Comparison of ENCODE assay signal across 14 cellular contexts in the genomic region with DNA sequence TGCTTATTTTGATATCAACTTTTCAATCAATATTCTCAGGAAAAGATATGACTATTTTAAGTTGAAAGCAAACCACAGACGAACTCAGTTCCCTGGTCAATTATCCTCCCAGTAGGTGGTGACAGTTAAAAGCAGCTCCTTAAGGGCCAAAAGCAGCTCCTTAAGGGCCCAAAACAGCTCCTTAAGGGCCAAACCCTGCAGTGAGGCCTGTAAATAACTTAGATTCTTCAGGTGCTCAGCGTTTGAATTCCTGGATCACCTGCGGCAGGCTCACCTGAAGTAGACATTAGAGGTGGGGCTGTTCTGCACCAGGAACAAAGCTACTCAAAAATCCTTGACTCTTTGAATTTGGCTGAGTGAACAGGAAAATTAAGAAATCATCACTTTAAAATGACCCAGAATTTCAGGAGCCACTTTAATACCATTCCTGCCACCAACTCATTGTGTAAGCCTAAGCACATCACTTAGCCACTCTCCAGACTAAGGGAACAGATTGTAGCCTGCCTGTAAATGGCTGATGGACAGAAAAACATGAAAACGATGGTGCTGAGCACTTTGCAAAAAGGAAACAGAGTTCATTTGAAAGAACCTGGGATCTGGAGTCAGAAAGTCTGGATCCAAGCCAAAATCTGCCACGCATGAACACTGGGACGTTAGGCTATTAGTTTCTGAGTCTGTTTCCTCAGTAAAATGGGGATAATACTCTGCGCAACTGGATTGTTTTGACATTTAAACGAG.
DNase-seq lines count a peak whose midpoint lies in the region; ATAC-seq, FAIRE-seq and TF ChIP-seq lines count a peak whose summit lies in the region.
"Had no signal": no experiment of that assay in that cellular context is flagged by ENCODE, and none has a peak within 500 bp of the region (broad histone marks: within the 10 kb centered on the region; RNA-seq: fewer than 3 reads in every experiment).

No MANE protein-coding gene starts in this region.

- no TSS peak for BruUV-seq in A673 (replicated peaks; lab: Mats Ljungman, UMichigan)

- no peak overlapping the region for H3K9ac ChIP-seq in Karpas-422 (ENCODE audit: low read length)

- H2AFZ ChIP-seq in Karpas-422 (ENCODE audit: low read length): no peak overlapping the region

- H3K9me2 ChIP-seq in Karpas-422 (replicated peaks; ENCODE audit: insufficient read depth, low read length): no peaks in the 10 kb centered on the region

- no peak for ATAC-seq in GM18873 (IDR thresholded peaks at IDR 0.05; ENCODE audit: low FRiP score, unreplicated experiment)

- DNase-seq in A673 (ENCODE audit: low spot score) (peak; percentile 38), KBM-7 (peak; percentile 38), SK-N-DZ (ENCODE audit: low spot score) (peak; percentile 35), islet precursor cell (peak; percentile 81), RCC 7860 (ENCODE audit: low spot score) (no peak), Karpas-422 (no peak), NCI-H1436 treated with DMSO at 0.1 percent for 48 hours (lab: John Stamatoyannopoulos, UW) (no peak)
- DNase-seq: activated naive CD8-positive, alpha-beta T cell treated with anti-CD3 and anti-CD28 coated beads for 36 hours; foreskin melanocyte; HFFc6; SIG-M5; WERI-Rb-1 had no signal

- POLR2A ChIA-PET in A673 (lab: Charles Lee; ENCODE audit: low non-redundant PET): no interaction called here

- TF ChIP-seq CTCF in A673 (conservative IDR thresholded peaks at IDR 0.05; ENCODE audit: low read depth, low read length): no peak

- H3K36me3 ChIP-seq in A673 (ENCODE audit: insufficient read depth, low read length, poor library complexity, severe bottlenecking) (no peaks in the 10 kb centered on the region), Karpas-422 (ENCODE audit: insufficient read depth, low read length) (no peaks in the 10 kb centered on the region)
- H3K36me3 ChIP-seq: WERI-Rb-1 had no signal

- H3K4me3 ChIP-seq in A673 (ENCODE audit: low read depth, low read length, poor library complexity, severe bottlenecking): no peak overlapping the region
- no peak overlapping the region for H3K4me3 ChIP-seq in Karpas-422 (ENCODE audit: low read length)

- in situ Hi-C loops in KBM-7 (cut with MboI; ENCODE audit: low pct_unique_long_range_greater_than_20kb, low sequenced_read_pairs): no loop called here

- no peaks in the 10 kb centered on the region for H3K79me2 ChIP-seq in Karpas-422 (ENCODE audit: low read length)

- intact Hi-C loops in A673 (cut with micrococcal nuclease; ENCODE audit: unreplicated experiment): no loop called here

- H3K27ac ChIP-seq in A673 (ENCODE audit: low read depth, low read length, poor library complexity, severe bottlenecking) (no peak overlapping the region), Karpas-422 (ENCODE audit: low read length) (no peak overlapping the region)
- H3K27ac ChIP-seq: WERI-Rb-1 had no signal

- H3K9me3 ChIP-seq in A673 (ENCODE audit: low read depth, low read length, poor library complexity, severe bottlenecking) (no peaks in the 10 kb centered on the region), Karpas-422 (ENCODE audit: low read length) (no peaks in the 10 kb centered on the region)

- no peaks in the 10 kb centered on the region for H4K20me1 ChIP-seq in Karpas-422 (ENCODE audit: insufficient read depth, low read depth, low read length)

- no peak for FAIRE-seq in RCC 7860 (lab: Jason Lieb, UNC)
- FAIRE-seq: colon had no signal

- CTCF ChIA-PET in A673 (lab: Charles Lee): no interaction called here

- H3K27me3 ChIP-seq in A673 (replicated peaks; ENCODE audit: insufficient read depth, low read depth, low read length, poor library complexity) (no peaks in the 10 kb centered on the region), Karpas-422 (ENCODE audit: low read length) (no peaks in the 10 kb centered on the region)

- H3K4me1 ChIP-seq in A673 (ENCODE audit: insufficient read depth, low read length, poor library complexity, severe bottlenecking) (peaks cover 4% of the 10 kb centered on the region), Karpas-422 (ENCODE audit: low read length) (peaks cover 14% of the 10 kb centered on the region)

- no peak overlapping the region for H3K4me2 ChIP-seq in Karpas-422 (ENCODE audit: low read depth, low read length, poor library complexity, severe bottlenecking)

Comparison
In these comparisons a context has a peak if more than half of its experiments do, and no peak if none do; other contexts are left out.
1. DNase-seq: peak in A673 (single experiment), KBM-7 (single experiment), SK-N-DZ (single experiment) and islet precursor cell (single experiment); none in RCC 7860 (single experiment), Karpas-422 (single experiment) and NCI-H1436 treated with DMSO at 0.1 percent for 48 hours (single experiment).